10 cellular contexts compared by ENCODE assay signal in genomic region chr7:73560035-73560835, GRCh38. TPM values are rescaled to one million over a fixed set of nuclear protein-coding genes. Genes with fewer than 3 reads are reported as not detected.
DNase-seq lines count a peak whose midpoint lies in the region; ATAC-seq and TF ChIP-seq lines count a peak whose summit lies in the region.
"Had no signal": no experiment of that assay in that cellular context is flagged by ENCODE, and none has a peak within 500 bp of the region (broad histone marks: within the 10 kb centered on the region; RNA-seq: fewer than 3 reads in every experiment).

No MANE protein-coding gene starts in this region.

- H3K36me3 ChIP-seq in kidney epithelial cell (ENCODE audit: control insufficient read depth, insufficient read depth, low read length): no peaks in the 10 kb centered on the region
- no peaks in the 10 kb centered on the region for H3K36me3 ChIP-seq in body of pancreas (replicated peaks in 1 of 2; ENCODE audit: insufficient read depth in 1 of 2, low read depth in 2 of 2)

- no peaks in the 10 kb centered on the region for H3K27me3 Mint-ChIP-seq in effector memory CD8-positive, alpha-beta T cell

- peak overlapping the region in 1 of 2 donors; percentile 48 for H3K4me3 Mint-ChIP-seq in effector memory CD8-positive, alpha-beta T cell

- ATAC-seq in HG02884 (IDR thresholded peaks at IDR 0.05; ENCODE audit: unreplicated experiment) (peak; percentile 28), SK-N-SH treated with all-trans-retinoic acid at 6 μM for 48 hours (peak; percentile 62), HG03439 (IDR thresholded peaks at IDR 0.05; ENCODE audit: unreplicated experiment) (no peak), GM21723 (IDR thresholded peaks at IDR 0.05; ENCODE audit: unreplicated experiment) (no peak), body of pancreas (no peak)
- no peak for ATAC-seq in effector memory CD8-positive, alpha-beta T cell (replicated peaks)

- H3K27ac Mint-ChIP-seq in effector memory CD8-positive, alpha-beta T cell: no peak overlapping the region

- TF ChIP-seq CTCF in kidney epithelial cell (IDR thresholded peaks at IDR 0.05; ENCODE audit: insufficient read depth, low read length, poor library complexity, severe bottlenecking): no peak
- no peak for TF ChIP-seq CTCF in body of pancreas (IDR thresholded peaks at IDR 0.05)

- H3K27me3 ChIP-seq in kidney epithelial cell (ENCODE audit: control insufficient read depth, insufficient read depth, low read length): no peaks in the 10 kb centered on the region
- H3K27me3 ChIP-seq in body of pancreas: no peaks in the 10 kb centered on the region

- H3K9me3 ChIP-seq in body of pancreas: no peaks in the 10 kb centered on the region

- H3K4me1 ChIP-seq in body of pancreas: peaks cover 21% of the 10 kb centered on the region

- peaks cover 15 to 17% of the 10 kb centered on the region in 2 donors for H3K4me1 Mint-ChIP-seq in effector memory CD8-positive, alpha-beta T cell (ENCODE audit: low read depth in 2 of 2)

- peaks cover 28% of the 10 kb centered on the region for H3K36me3 Mint-ChIP-seq in effector memory CD8-positive, alpha-beta T cell (ENCODE audit: insufficient read depth)

- DNase-seq in DMS 273 (lab: John Stamatoyannopoulos, UW; ENCODE audit: unreplicated experiment) (peak; percentile 90), kidney epithelial cell (ENCODE audit: low read depth) (peak; percentile 54), body of pancreas (no peak)
- no peak for DNase-seq in effector memory CD8-positive, alpha-beta T cell
- DNase-seq: effector CD4-positive, alpha-beta T cell had no signal

- TF ChIP-seq POLR2A in body of pancreas (IDR thresholded peaks at IDR 0.05): no peak

- 52 to 54% methylated on average over 12 of the region's 12 CpGs for WGBS in body of pancreas, 2 donors

- intact Hi-C loops in body of pancreas (cut with DNase I): no loop called here

- H3K4me3 ChIP-seq in kidney epithelial cell (ENCODE audit: low read depth, low read length): no peak overlapping the region
- no peak overlapping the region for H3K4me3 ChIP-seq in body of pancreas
- H3K4me3 ChIP-seq: skin epidermis had no signal

- H3K27ac ChIP-seq in body of pancreas: no peak overlapping the region

- H3K9me3 Mint-ChIP-seq in effector memory CD8-positive, alpha-beta T cell: no peaks in the 10 kb centered on the region

TF ChIP-seq in SK-N-SH treated with all-trans-retinoic acid at 6 μM for 48 hours, 23 proteins besides CTCF, POLR2A, EP300 and RAD21:
- TF ChIP-seq ZNF8 (CRISPR knock-in tag; IDR thresholded peaks at IDR 0.05) (peak; percentile 50; the same call in 1 of the 2 replicates), ZFP3 (CRISPR knock-in tag; IDR thresholded peaks at IDR 0.05) (no peak)

RNA-seq across cellular contexts. Expression of gene BCL7B, which starts 2.7 kb away (rescaled TPM):
- total RNA-seq in kidney epithelial cell: 54.8 and 83.9 TPM in 2 replicates
- 10 to 100 TPM; 44.4 to 90.0 TPM for total RNA-seq in body of pancreas

RNA-seq across cellular contexts. Expression of gene TBL2, which starts 18.1 kb away (rescaled TPM):
- total RNA-seq in kidney epithelial cell (56.5 and 65.4 TPM in 2 replicates), body of pancreas (10 to 100 TPM; 25.9 to 30.7 TPM)

RNA-seq across cellular contexts. Expression of gene BAZ1B, which starts 38.1 kb away (rescaled TPM):
- total RNA-seq in kidney epithelial cell (60.3 and 61.1 TPM in 2 replicates), body of pancreas (10 to 100 TPM; 28.3 to 32.3 TPM)

Comparison
In these comparisons a context has a peak if more than half of its experiments do, and no peak if none do; other contexts are left out.
1. DNase-seq: peak in DMS 273 (single experiment) and kidney epithelial cell (single experiment); none in effector memory CD8-positive, alpha-beta T cell (0 of 3) and body of pancreas (0 of 4).
2. ATAC-seq: peak in HG02884 (single experiment) and SK-N-SH treated with all-trans-retinoic acid at 6 μM for 48 hours (single experiment); none in HG03439 (single experiment), effector memory CD8-positive, alpha-beta T cell (single experiment), GM21723 (single experiment) and body of pancreas (single experiment).